In the genomic region with DNA sequence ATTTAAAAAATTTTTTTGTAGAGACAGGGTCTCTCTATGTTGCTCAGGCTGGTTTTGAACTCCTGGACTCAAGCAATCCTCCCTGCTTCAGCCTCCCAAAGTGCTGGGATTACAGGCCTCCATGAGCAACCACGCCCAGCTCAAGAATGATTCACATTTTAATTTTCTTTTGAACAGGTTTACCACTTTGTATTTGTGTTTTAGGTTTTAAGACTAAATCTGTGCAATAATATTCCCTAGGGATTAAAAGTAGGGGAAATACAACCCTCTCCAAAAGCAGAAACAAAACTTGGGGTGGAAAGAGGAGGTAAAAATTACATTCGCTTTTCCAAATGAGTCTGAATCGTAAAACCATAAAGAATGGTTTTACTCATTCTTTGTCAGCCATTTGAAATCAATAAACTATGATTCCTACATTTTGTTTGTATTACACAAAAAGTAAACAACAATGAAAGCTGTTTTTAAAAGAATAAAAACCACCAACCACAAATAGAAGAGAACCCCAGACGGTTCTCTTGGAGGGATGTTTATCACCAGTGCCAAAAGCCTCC, we compare ENCODE assay signal across 16 cellular contexts. TPM values are rescaled to one million over a fixed set of nuclear protein-coding genes. Genes with fewer than 3 reads are reported as not detected.
A peak's percentile ranks its signal among the peaks of the same experiment; 100 is the strongest.
DNase-seq lines count a peak whose midpoint lies in the region; ATAC-seq and TF ChIP-seq lines count a peak whose summit lies in the region.
"Had no signal": no experiment of that assay in that cellular context is flagged by ENCODE, and none has a peak within 500 bp of the region (broad histone marks: within the 10 kb centered on the region; RNA-seq: fewer than 3 reads in every experiment).

No MANE protein-coding gene starts in this region.

- no CpG with 5 or more reads among the region's 4 CpGs for WGBS in IMR-90 (ENCODE audit: extremely low coverage in 2 of 2, insufficient read length in 1 of 2), 2 experiments

- H2AK5ac ChIP-seq in IMR-90 (ENCODE audit: low read depth, low read length) = no peak overlapping the region

- TF ChIP-seq RAD21 in IMR-90 (IDR thresholded peaks at IDR 0.05; ENCODE audit: low read length) = no peak

- no peaks in the 10 kb centered on the region for H3K27me3 ChIP-seq in ACC112 (ENCODE audit: insufficient read depth, low read length)
- H3K27me3 ChIP-seq in IMR-90 (ENCODE audit: control insufficient read depth, insufficient read depth, low read length) = no peaks in the 10 kb centered on the region
- H3K27me3 ChIP-seq: Peyer's patch had no signal

- no peak overlapping the region for H2BK20ac ChIP-seq in IMR-90 (ENCODE audit: low read depth, low read length)

- no peaks in the 10 kb centered on the region for H3K27me3 Mint-ChIP-seq in central memory CD8-positive, alpha-beta T cell
- H3K27me3 Mint-ChIP-seq in naive B cell (no peaks in the 10 kb centered on the region), endothelial cell (ENCODE audit: unreplicated experiment) (no peaks in the 10 kb centered on the region)
- H3K27me3 Mint-ChIP-seq: CD4-positive, alpha-beta T cell had no signal

- no peak overlapping the region for H3K4ac ChIP-seq in IMR-90 (ENCODE audit: low read depth, low read length)

- dilution Hi-C loops in IMR-90 (cut with HindIII; ENCODE audit: low sequenced_read_pairs, unreplicated experiment) = no loop called here

- H3K4me3 Mint-ChIP-seq in central memory CD8-positive, alpha-beta T cell = no peak overlapping the region
- no peak overlapping the region for H3K4me3 Mint-ChIP-seq in naive B cell
- no peak overlapping the region for H3K4me3 Mint-ChIP-seq in endothelial cell (ENCODE audit: unreplicated experiment)
- H3K4me3 Mint-ChIP-seq: CD4-positive, alpha-beta T cell had no signal

- no peak for TF ChIP-seq POLR2A in IMR-90 (IDR thresholded peaks at IDR 0.05; ENCODE audit: low read depth, low read length)

- TSS peak; percentile 45 for BruUV-seq in IMR-90 (replicated peaks; lab: Mats Ljungman, UMichigan)

- H3K23ac ChIP-seq in IMR-90 (ENCODE audit: low read depth, low read length) = no peak overlapping the region

- H4K8ac ChIP-seq in IMR-90 (ENCODE audit: low read depth in 2 of 2, low read length in 2 of 2) = no peak overlapping the region

- H3K79me2 ChIP-seq in ACC112 (ENCODE audit: control insufficient read depth, insufficient read depth, low read length, unreplicated experiment) = no peaks in the 10 kb centered on the region

- H3K9me3 Mint-ChIP-seq in central memory CD8-positive, alpha-beta T cell = no peaks in the 10 kb centered on the region
- H3K9me3 Mint-ChIP-seq in naive B cell = no peaks in the 10 kb centered on the region
- H3K9me3 Mint-ChIP-seq in endothelial cell (ENCODE audit: unreplicated experiment) = no peaks in the 10 kb centered on the region
- H3K9me3 Mint-ChIP-seq: CD4-positive, alpha-beta T cell had no signal

- peaks cover 8% of the 10 kb centered on the region; the same call in 1 of the 2 replicates for H3K9me1 ChIP-seq in IMR-90 (ENCODE audit: insufficient read depth, low read length)

- peak overlapping the region; percentile 20 for H3K27ac ChIP-seq in ACC112 (ENCODE audit: low read depth, low read length)
- no peak overlapping the region for H3K27ac ChIP-seq in IMR-90 (ENCODE audit: insufficient read depth, low read length)
- H3K27ac ChIP-seq: Peyer's patch had no signal

- CTCF ChIA-PET in IMR-90 (lab: Yijun Ruan, JAX) = interaction anchor here (1.7 kb wide), 1 partner anchor 164 kb away, joined by 4 read pairs; no protein-coding TSS in a partner anchor

- no peak overlapping the region for H2AK9ac ChIP-seq in IMR-90 (replicated peaks; ENCODE audit: low read depth, low read length, poor library complexity)

- no peak overlapping the region for H3K18ac ChIP-seq in IMR-90 (ENCODE audit: low read depth, low read length)

- H4K20me1 ChIP-seq in IMR-90 (ENCODE audit: insufficient read depth, low read length) = no peaks in the 10 kb centered on the region

- H3K9ac ChIP-seq in IMR-90 (ENCODE audit: low read depth, low read length) = no peak overlapping the region

- peaks cover 49% of the 10 kb centered on the region for H3K36me3 Mint-ChIP-seq in central memory CD8-positive, alpha-beta T cell (ENCODE audit: insufficient read depth)
- H3K36me3 Mint-ChIP-seq in naive B cell (peaks cover 4 to 23% of the 10 kb centered on the region in 2 donors), endothelial cell (ENCODE audit: low read depth, unreplicated experiment) (no peaks in the 10 kb centered on the region)

- no peak overlapping the region for H3K56ac ChIP-seq in IMR-90 (ENCODE audit: extremely low read depth, insufficient read depth, low read length)

- H3K4me3 ChIP-seq in ACC112 (ENCODE audit: low read depth, low read length) (no peak overlapping the region), IMR-90 (ENCODE audit: insufficient read depth, low read depth, low read length) (no peak overlapping the region)
- H3K4me3 ChIP-seq: HAP-1, Peyer's patch had no signal

- no peak overlapping the region for H2BK5ac ChIP-seq in IMR-90 (ENCODE audit: low read depth, low read length, poor library complexity, severe bottlenecking)

- H3K36me3 ChIP-seq in ACC112 (ENCODE audit: insufficient read depth, low read length) (peaks cover 10% of the 10 kb centered on the region; the same call in 1 of the 2 replicates), IMR-90 (ENCODE audit: control insufficient read depth, insufficient read depth, low read length) (peaks cover 6% of the 10 kb centered on the region)
- H3K36me3 ChIP-seq: HAP-1 had no signal

- TF ChIP-seq CTCF in IMR-90 (conservative IDR thresholded peaks at IDR 0.05; ENCODE audit: low read depth, low read length) (no peak), endothelial cell (IDR thresholded peaks at IDR 0.05; ENCODE audit: unreplicated experiment) (no peak)

- H3K4me1 Mint-ChIP-seq in central memory CD8-positive, alpha-beta T cell = no peaks in the 10 kb centered on the region
- H3K4me1 Mint-ChIP-seq in naive B cell = peaks cover 5 to 15% (median 7%) of the 10 kb centered on the region in 3 donors
- H3K4me1 Mint-ChIP-seq in endothelial cell (ENCODE audit: unreplicated experiment) = no peaks in the 10 kb centered on the region

- DNase-seq in IMR-90 = no peak
- DNase-seq in central memory CD8-positive, alpha-beta T cell (ENCODE audit: low spot score in 2 of 2) = no peak
- DNase-seq in naive B cell = no peak
- DNase-seq in RKO (ENCODE audit: low spot score) = no peak
- DNase-seq in endothelial cell (ENCODE audit: low spot score) = no peak
- DNase-seq: AML-193; CD4-positive, alpha-beta T cell; NCI-H1105 treated with DMSO at 0.1 percent for 48 hours; NCI-H187; NCI-H226; NCI-H524 treated with DMSO at 0.1 percent for 48 hours; Peyer's patch; Right ventricle myocardium superior had no signal

- H3K4me1 ChIP-seq in ACC112 (ENCODE audit: control insufficient read depth, insufficient read depth, low read length, unreplicated experiment) = peaks cover 14% of the 10 kb centered on the region
- H3K4me1 ChIP-seq in IMR-90 (ENCODE audit: control insufficient read depth, insufficient read depth, low read length) = peaks cover 2% of the 10 kb centered on the region
- H3K4me1 ChIP-seq: Peyer's patch had no signal

- in situ Hi-C loops in IMR-90 (cut with MboI; ENCODE audit: low sequenced_read_pairs) = no loop called here

- no peak for ATAC-seq in IMR-90 (ENCODE audit: low read depth)
- ATAC-seq in central memory CD8-positive, alpha-beta T cell (replicated peaks; ENCODE audit: extremely low read depth, poor library complexity, severe bottlenecking) = no peak
- no peak for ATAC-seq in naive B cell (ENCODE audit: low read depth in 2 of 2)
- ATAC-seq in HG03135 (IDR thresholded peaks at IDR 0.05; ENCODE audit: unreplicated experiment) = no peak

- no peak overlapping the region for H3K4me2 ChIP-seq in IMR-90 (ENCODE audit: low read depth, low read length)

- H4K5ac ChIP-seq in IMR-90 (ENCODE audit: low read depth, low read length) = no peak overlapping the region

- POLR2A ChIA-PET in IMR-90 (lab: Charles Lee; ENCODE audit: unreplicated experiment) = no interaction called here

- H2BK15ac ChIP-seq in IMR-90 (ENCODE audit: low read depth, low read length) = no peak overlapping the region

- intact Hi-C loops in IMR-90 (cut with micrococcal nuclease) = no loop called here

- no peak overlapping the region for H3K14ac ChIP-seq in IMR-90 (replicated peaks; ENCODE audit: low read depth, low read length)

- no peaks in the 10 kb centered on the region for H3K79me1 ChIP-seq in IMR-90 (ENCODE audit: low read depth in 1 of 2, low read length in 2 of 2)

- no peak overlapping the region for H2AFZ ChIP-seq in ACC112 (ENCODE audit: low read length, unreplicated experiment)
- no peak overlapping the region for H2AFZ ChIP-seq in IMR-90 (replicated peaks; ENCODE audit: low read length, poor library complexity)

- H3K27ac Mint-ChIP-seq in central memory CD8-positive, alpha-beta T cell (ENCODE audit: low read depth) = peak overlapping the region; percentile 32
- H3K27ac Mint-ChIP-seq in naive B cell (peak overlapping the region in 5 of 6 donors; percentile 9 to 73 (median 63)), endothelial cell (ENCODE audit: unreplicated experiment) (no peak overlapping the region)

- no peak overlapping the region for H4K91ac ChIP-seq in IMR-90 (ENCODE audit: insufficient read depth, low read depth, low read length)

- no peaks in the 10 kb centered on the region for H3K9me3 ChIP-seq in IMR-90 (ENCODE audit: control insufficient read depth, insufficient read depth, low read length)
- H3K9me3 ChIP-seq: HAP-1, Peyer's patch had no signal

- H2BK120ac ChIP-seq in IMR-90 (ENCODE audit: low read depth, low read length) = no peak overlapping the region

RNA-seq across cellular contexts. Expression of a gene that starts 37.8 kb away (rescaled TPM):
- total RNA-seq in IMR-90 (2012; rRNA removed) = 3.6 and 3.9 TPM in 2 replicates
- 3.8 and 4.9 TPM in 2 replicates for polyA plus RNA-seq in IMR-90 (2012; rRNA removed)
- polyA plus RNA-seq in IMR-90 (2012; cell fraction: cytosol; rRNA removed) = 2.3 and 4.2 TPM in 2 replicates
- polyA plus RNA-seq in IMR-90 (2012; cell fraction: nucleus; rRNA removed; ENCODE audit: low replicate concordance) = 2.7 and 5.6 TPM in 2 replicates
- 1 to 10 TPM in 5 of 6 donors, not detected in 1; 2.3 to 3.7 (median 2.7) TPM for polyA plus RNA-seq in naive B cell (ENCODE audit: low read depth in 6 of 6)
- total RNA-seq in endothelial cell (ENCODE audit: unreplicated experiment) = 20.7 TPM

RNA-seq across cellular contexts. Expression of a gene that starts 48.6 kb away (rescaled TPM):
- total RNA-seq in IMR-90 (2012; rRNA removed) (22.9 and 33.9 TPM in 2 replicates), endothelial cell (ENCODE audit: unreplicated experiment) (42.2 TPM)
- polyA plus RNA-seq in IMR-90 (2012; rRNA removed) (35.8 and 39.5 TPM in 2 replicates), naive B cell (ENCODE audit: low read depth in 6 of 6) (10 to 100 TPM; 15.1 to 27.4 (median 22.6) TPM)
- 14.9 and 17.2 TPM in 2 replicates for polyA plus RNA-seq in IMR-90 (2012; cell fraction: cytosol; rRNA removed)
- polyA plus RNA-seq in IMR-90 (2012; cell fraction: nucleus; rRNA removed; ENCODE audit: low replicate concordance) = 18.7 and 60.0 TPM in 2 replicates
